In the genomic region with DNA sequence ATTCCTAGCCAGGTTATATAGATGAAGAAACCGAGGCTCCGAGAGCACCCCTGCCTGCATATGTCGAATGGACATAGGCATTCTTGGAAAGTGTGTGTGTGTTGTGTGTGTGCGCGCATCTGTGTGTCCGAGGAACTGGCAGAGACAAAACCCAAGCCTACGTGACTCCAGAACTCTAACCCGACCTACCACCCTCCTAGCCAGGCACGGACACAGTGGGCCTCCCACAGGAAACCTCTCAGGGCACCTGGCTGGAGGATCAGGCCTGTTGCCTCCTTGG, we compare ENCODE assay signal across 9 cellular contexts. TPM values are rescaled to one million over a fixed set of nuclear protein-coding genes. Genes with fewer than 3 reads are reported as not detected.
DNase-seq lines count a peak whose midpoint lies in the region; ATAC-seq and TF ChIP-seq lines count a peak whose summit lies in the region.
"Had no signal": no experiment of that assay in that cellular context is flagged by ENCODE, and none has a peak within 500 bp of the region (broad histone marks: within the 10 kb centered on the region; RNA-seq: fewer than 3 reads in every experiment).

No MANE protein-coding gene starts in this region.

- DNase-seq in Calu3 = no peak
- no peak for DNase-seq in RWPE1 (ENCODE audit: low spot score)
- no peak for DNase-seq in fibroblast of lung (ENCODE audit: low read depth in 2 of 2)
- DNase-seq in retinal pigment epithelial cell (ENCODE audit: low read depth) = no peak
- no peak for DNase-seq in NCI-H82 treated with DMSO at 0.1 percent for 48 hours (lab: John Stamatoyannopoulos, UW; ENCODE audit: unreplicated experiment)
- no peak for DNase-seq in NOMO-1 (lab: John Stamatoyannopoulos, UW; ENCODE audit: unreplicated experiment in 2 of 2)
- DNase-seq in iPS-NIHi11 (ENCODE audit: low spot score) = no peak
- DNase-seq: NCI-H1436 treated with DMSO at 0.1 percent for 48 hours had no signal

- no peak overlapping the region for H2AFZ ChIP-seq in fibroblast of lung (ENCODE audit: low read length)

- H3K4me3 Mint-ChIP-seq in Calu3 (ENCODE audit: low read depth, unreplicated experiment) = peak overlapping the region; percentile 65

- CTCF ChIA-PET in Calu3 (lab: Charles Lee) (no interaction called here), RWPE1 (lab: Yijun Ruan, JAX) (interaction anchor here (1.1 kb wide), 1 partner anchor 9 kb away, joined by 4 read pairs; no protein-coding TSS in a partner anchor)

- H3K36me3 ChIP-seq in fibroblast of lung (ENCODE audit: control insufficient read depth, insufficient read depth, low read length) = no peaks in the 10 kb centered on the region

- no peaks in the 10 kb centered on the region for H3K4me1 ChIP-seq in fibroblast of lung (ENCODE audit: control insufficient read depth, extremely low read depth, insufficient read depth, low read length)

- peak overlapping the region; percentile 51 for H3K4me2 ChIP-seq in fibroblast of lung (ENCODE audit: extremely low read depth, insufficient read depth, low read length)

- H3K9ac ChIP-seq in fibroblast of lung (ENCODE audit: insufficient read depth, low read length) = no peak overlapping the region

- no peaks in the 10 kb centered on the region for H3K9me3 Mint-ChIP-seq in Calu3 (ENCODE audit: low read depth, unreplicated experiment)

- H3K79me2 ChIP-seq in fibroblast of lung (ENCODE audit: control insufficient read depth, insufficient read depth, low read length) = no peaks in the 10 kb centered on the region

- no peaks in the 10 kb centered on the region for H3K9me3 ChIP-seq in fibroblast of lung (ENCODE audit: control insufficient read depth, insufficient read depth, low read depth, low read length)

- peaks cover 7% of the 10 kb centered on the region for H3K36me3 Mint-ChIP-seq in Calu3 (ENCODE audit: insufficient read depth, unreplicated experiment)

- H3K27me3 ChIP-seq in fibroblast of lung (ENCODE audit: control insufficient read depth, insufficient read depth, low read length) = peaks cover 14% of the 10 kb centered on the region

- H4K20me1 ChIP-seq in fibroblast of lung (ENCODE audit: control insufficient read depth, extremely low read depth, insufficient read depth, low read length) = no peaks in the 10 kb centered on the region

- H3K27ac ChIP-seq in RWPE1 = peak overlapping the region; percentile 60
- H3K27ac ChIP-seq in fibroblast of lung (ENCODE audit: insufficient read depth, low read length) = no peak overlapping the region

- H3K4me3 ChIP-seq in fibroblast of lung (replicated peaks in 1 of 4; ENCODE audit: control extremely low read depth in 1 of 4, insufficient read depth in 1 of 4, low read depth in 3 of 4, low read length in 4 of 4) (peak overlapping the region in 1 of 4 experiments; percentile 69), retinal pigment epithelial cell (ENCODE audit: low read length) (peak overlapping the region; percentile 41)

- intact Hi-C loops in Calu3 (cut with micrococcal nuclease; ENCODE audit: unreplicated experiment) = no loop called here

- H3K4me1 Mint-ChIP-seq in Calu3 (ENCODE audit: low read depth, unreplicated experiment) = no peaks in the 10 kb centered on the region

- BruUV-seq in Calu3 (replicated peaks; lab: Mats Ljungman, UMichigan) = no TSS peak

- H3K27ac Mint-ChIP-seq in Calu3 (ENCODE audit: unreplicated experiment) = no peak overlapping the region

- no peak for ATAC-seq in GM21360 (IDR thresholded peaks at IDR 0.05; ENCODE audit: unreplicated experiment)

- no peak for TF ChIP-seq CTCF in Calu3 (IDR thresholded peaks at IDR 0.05; ENCODE audit: unreplicated experiment)
- no peak for TF ChIP-seq CTCF in RWPE1 (conservative IDR thresholded peaks at IDR 0.05; ENCODE audit: low read depth)
- TF ChIP-seq CTCF in fibroblast of lung (conservative IDR thresholded peaks at IDR 0.05 in 1 of 2, IDR thresholded peaks at IDR 0.05 in 1 of 2; ENCODE audit: low read depth in 1 of 2, low read length in 2 of 2) = no peak
- TF ChIP-seq CTCF in retinal pigment epithelial cell (conservative IDR thresholded peaks at IDR 0.05; ENCODE audit: low read depth, low read length) = no peak

- peaks cover 15% of the 10 kb centered on the region for H3K27me3 Mint-ChIP-seq in Calu3 (ENCODE audit: unreplicated experiment)

- POLR2A ChIA-PET in RWPE1 (lab: Yijun Ruan, JAX; ENCODE audit: low non-redundant PET) = no interaction called here

RNA-seq across cellular contexts. Expression of a gene that starts 0.5 kb away (rescaled TPM):
- total RNA-seq in Calu3 (2022) = 1.2 and 2.1 TPM in 2 replicates
- 4.6 and 7.6 TPM in 2 replicates for total RNA-seq in fibroblast of lung
- 0.84 and 1.1 TPM in 2 replicates for polyA plus RNA-seq in fibroblast of lung
- polyA plus RNA-seq in fibroblast of lung (2012) = 2.1 and 2.4 TPM in 2 replicates
- 0.52 and 4.4 TPM in 2 replicates for polyA minus RNA-seq in fibroblast of lung (ENCODE audit: low replicate concordance)

RNA-seq across cellular contexts. Expression of a gene that starts 32.9 kb away (rescaled TPM):
- total RNA-seq in Calu3 (2022) (16.4 and 18.5 TPM in 2 replicates), fibroblast of lung (0.26 and 1.2 TPM in 2 replicates)
- polyA plus RNA-seq in fibroblast of lung = 0.52 and 1.4 TPM in 2 replicates
- polyA plus RNA-seq in fibroblast of lung (2012) = 0.26 and 1.2 TPM in 2 replicates
- not detected in 2 replicates for polyA minus RNA-seq in fibroblast of lung (ENCODE audit: low replicate concordance)

RNA-seq across cellular contexts. Expression of a gene that starts 46.8 kb away (rescaled TPM):
- total RNA-seq in Calu3 (2022) (41.2 and 42.9 TPM in 2 replicates), fibroblast of lung (30.2 and 34.2 TPM in 2 replicates)
- 83.6 and 120 TPM in 2 replicates for polyA plus RNA-seq in fibroblast of lung
- polyA plus RNA-seq in fibroblast of lung (2012) = 51.4 and 73.0 TPM in 2 replicates
- 40.7 and 49.0 TPM in 2 replicates for polyA minus RNA-seq in fibroblast of lung (ENCODE audit: low replicate concordance)
